Comparison of ENCODE assay signal across 8 cellular contexts in genomic region chr19:58542641-58543372, GRCh38. TPM values are rescaled to one million over a fixed set of nuclear protein-coding genes. Genes with fewer than 3 reads are reported as not detected.
A peak's percentile ranks its signal among the peaks of the same experiment; 100 is the strongest.
DNase-seq lines count a peak whose midpoint lies in the region; ATAC-seq and TF ChIP-seq lines count a peak whose summit lies in the region.
"Not testable (repeated sequence)": the region's sequence is repeated elsewhere in the genome, so short reads cannot be mapped to it uniquely, and the experiment has no call there.

No MANE protein-coding gene starts in this region.

- intact Hi-C loops in CD4-positive, alpha-beta T cell (cut with DNase I, micrococcal nuclease); activated CD4-positive, alpha-beta T cell treated with anti-CD3 and anti-CD28 coated beads, Interleukin-2, amount 10 ng/mL, durations not matched to agents 24 days and 14 days (cut with micrococcal nuclease); body of pancreas (cut with DNase I): not testable (repeated sequence)
- intact Hi-C loops in sigmoid colon (cut with DNase I) = loop anchor here (1.0 kb wide), 1 partner anchor 23 kb away; no protein-coding TSS in a partner anchor

- H3K27ac ChIP-seq in CD4-positive, alpha-beta T cell (ENCODE audit: low read depth, low read length) = not testable (repeated sequence)
- H3K27ac ChIP-seq in body of pancreas (peak overlapping the region in 3 of 4 donors; percentile 93 to 99 (median 99)), gastroesophageal sphincter (peak overlapping the region; percentile 86 to 97 (median 94)), sigmoid colon (peak overlapping the region; percentile 86 to 98 (median 97)), upper lobe of left lung (peak overlapping the region; percentile 89 to 98 (median 94))

- H3K4me3 Mint-ChIP-seq in CD4-positive, alpha-beta T cell = not testable (repeated sequence)
- H3K4me3 Mint-ChIP-seq in activated CD4-positive, alpha-beta T cell treated with anti-CD3 and anti-CD28 coated beads, Interleukin-2, amount 10 ng/mL, durations not matched to agents 24 days and 14 days = peak overlapping the region; percentile 12
- peak overlapping the region in 4 of 8 donors; percentile 16 to 99 (median 68) for H3K4me3 Mint-ChIP-seq in naive B cell

- not testable (repeated sequence) for H3K27me3 ChIP-seq in CD4-positive, alpha-beta T cell (ENCODE audit: control insufficient read depth, insufficient read depth, low read length); body of pancreas; upper lobe of left lung
- H3K27me3 ChIP-seq in gastroesophageal sphincter (peaks cover 28% of the 10 kb centered on the region), sigmoid colon (peaks cover 8 to 20% (median 10%) of the 10 kb centered on the region in 3 donors)

- TF ChIP-seq EP300 in gastroesophageal sphincter (IDR thresholded peaks at IDR 0.05); sigmoid colon (IDR thresholded peaks at IDR 0.05); upper lobe of left lung (IDR thresholded peaks at IDR 0.05): not testable (repeated sequence)

- CTCF ChIA-PET in CD4-positive, alpha-beta T cell (lab: Charles Lee) = interaction anchor here (1.3 to 3.3 kb wide), 2 partner anchors 23 to 38 kb away, joined by 9 to 34 read pairs; partner anchors contain the start of gene ZBTB45

- POLR2A ChIA-PET in CD4-positive, alpha-beta T cell (lab: Charles Lee) = interaction anchor here (0.6 to 3.2 kb wide), 7 partner anchors 11 to 1302 kb away, joined by 3 to 64 read pairs (median 14); partner anchors contain the start of genes CHMP2A, ZBTB45 and ZNF584

- ATAC-seq in CD4-positive, alpha-beta T cell (ENCODE audit: poor library complexity); body of pancreas; gastroesophageal sphincter; naive B cell (ENCODE audit: low read depth in 2 of 2); upper lobe of left lung (ENCODE audit: low FRiP score in 2 of 2): not testable (repeated sequence)

- peaks cover 44% of the 10 kb centered on the region for H3K4me1 Mint-ChIP-seq in CD4-positive, alpha-beta T cell (ENCODE audit: low read depth)
- peaks cover 30% of the 10 kb centered on the region for H3K4me1 Mint-ChIP-seq in activated CD4-positive, alpha-beta T cell treated with anti-CD3 and anti-CD28 coated beads, Interleukin-2, amount 10 ng/mL, durations not matched to agents 24 days and 14 days
- H3K4me1 Mint-ChIP-seq in naive B cell = peaks cover 35 to 52% (median 43%) of the 10 kb centered on the region in 3 donors

- DNase-seq in CD4-positive, alpha-beta T cell; LNCaP clone FGC (ENCODE audit: low read depth); activated CD4-positive, alpha-beta T cell treated with anti-CD3 and anti-CD28 coated beads, Interleukin-2, amount 10 ng/mL, durations not matched to agents 24 days and 14 days; body of pancreas; naive B cell; upper lobe of left lung: not testable (repeated sequence)
- peak; percentile 62 for DNase-seq in sigmoid colon

- peak overlapping the region; percentile 94; the same call in 1 of the 2 replicates for H3K4me3 ChIP-seq in LNCaP clone FGC (ENCODE audit: low read depth, low read length)
- H3K4me3 ChIP-seq in body of pancreas = not testable (repeated sequence)
- peak overlapping the region in 1 of 2 donors; percentile 86 for H3K4me3 ChIP-seq in gastroesophageal sphincter
- peak overlapping the region; percentile 41 to 98 (median 97) for H3K4me3 ChIP-seq in sigmoid colon
- H3K4me3 ChIP-seq in upper lobe of left lung = peak overlapping the region in 3 of 4 donors; percentile 91 to 98 (median 97)

- peaks cover 34% of the 10 kb centered on the region for H3K4me1 ChIP-seq in body of pancreas
- peaks cover 5 to 47% (median 27%) of the 10 kb centered on the region in 3 donors for H3K4me1 ChIP-seq in gastroesophageal sphincter
- peaks cover 0 to 42% (median 32%) of the 10 kb centered on the region in 4 donors for H3K4me1 ChIP-seq in sigmoid colon
- peaks cover 31 to 45% (median 38%) of the 10 kb centered on the region in 4 donors for H3K4me1 ChIP-seq in upper lobe of left lung

- TF ChIP-seq CTCF in CD4-positive, alpha-beta T cell (IDR thresholded peaks at IDR 0.05); LNCaP clone FGC (IDR thresholded peaks at IDR 0.05; ENCODE audit: control insufficient read depth, extremely low read depth, insufficient read depth); body of pancreas (IDR thresholded peaks at IDR 0.05); gastroesophageal sphincter (IDR thresholded peaks at IDR 0.05); sigmoid colon (IDR thresholded peaks at IDR 0.05); upper lobe of left lung (IDR thresholded peaks at IDR 0.05): not testable (repeated sequence)

- not testable (repeated sequence) for TF ChIP-seq POLR2A in body of pancreas (IDR thresholded peaks at IDR 0.05); gastroesophageal sphincter (IDR thresholded peaks at IDR 0.05); sigmoid colon (IDR thresholded peaks at IDR 0.05); upper lobe of left lung (IDR thresholded peaks at IDR 0.05)

- H3K9me3 Mint-ChIP-seq in CD4-positive, alpha-beta T cell; activated CD4-positive, alpha-beta T cell treated with anti-CD3 and anti-CD28 coated beads, Interleukin-2, amount 10 ng/mL, durations not matched to agents 24 days and 14 days; naive B cell: not testable (repeated sequence)

- WGBS in body of pancreas, 2 donors = 72 to 76% methylated on average over 18 of the region's 18 CpGs
- 75 to 84% methylated on average over 3 to 5 of the region's 18 CpGs for WGBS in gastroesophageal sphincter (ENCODE audit: low coverage in 1 of 2), 2 donors
- 77 to 84% methylated on average over 18 of the region's 18 CpGs for WGBS in sigmoid colon, 2 donors
- WGBS in upper lobe of left lung, 2 donors = 85% methylated on average over 18 of the region's 18 CpGs

- not testable (repeated sequence) for H3K9me3 ChIP-seq in CD4-positive, alpha-beta T cell (ENCODE audit: control insufficient read depth, low read length); body of pancreas; gastroesophageal sphincter; sigmoid colon; upper lobe of left lung

- H3K36me3 Mint-ChIP-seq in CD4-positive, alpha-beta T cell (ENCODE audit: low read depth) = peaks cover 38% of the 10 kb centered on the region
- peaks cover 30% of the 10 kb centered on the region for H3K36me3 Mint-ChIP-seq in activated CD4-positive, alpha-beta T cell treated with anti-CD3 and anti-CD28 coated beads, Interleukin-2, amount 10 ng/mL, durations not matched to agents 24 days and 14 days (ENCODE audit: low read depth)
- H3K36me3 Mint-ChIP-seq in naive B cell = not testable (repeated sequence)

- H3K36me3 ChIP-seq in body of pancreas (replicated peaks in 1 of 2; ENCODE audit: insufficient read depth in 1 of 2, low read depth in 2 of 2); upper lobe of left lung: not testable (repeated sequence)
- H3K36me3 ChIP-seq in gastroesophageal sphincter (peaks cover 0 to 24% of the 10 kb centered on the region in 2 donors), sigmoid colon (peaks cover 0 to 15% (median 10%) of the 10 kb centered on the region in 4 donors)

- not testable (repeated sequence) for H3K27me3 Mint-ChIP-seq in CD4-positive, alpha-beta T cell
- peaks cover 25% of the 10 kb centered on the region for H3K27me3 Mint-ChIP-seq in activated CD4-positive, alpha-beta T cell treated with anti-CD3 and anti-CD28 coated beads, Interleukin-2, amount 10 ng/mL, durations not matched to agents 24 days and 14 days
- H3K27me3 Mint-ChIP-seq in naive B cell = peaks cover 5 to 22% (median 21%) of the 10 kb centered on the region in 3 donors

- H3K27ac Mint-ChIP-seq in CD4-positive, alpha-beta T cell = peak overlapping the region; percentile 95
- H3K27ac Mint-ChIP-seq in activated CD4-positive, alpha-beta T cell treated with anti-CD3 and anti-CD28 coated beads, Interleukin-2, amount 10 ng/mL, durations not matched to agents 24 days and 14 days = peak overlapping the region; percentile 39
- H3K27ac Mint-ChIP-seq in naive B cell = peak overlapping the region in 5 of 6 donors; percentile 16 to 99 (median 44)

RNA-seq across cellular contexts. Expression of gene TRIM28, which starts 1.1 kb away (rescaled TPM):
- total RNA-seq in CD4-positive, alpha-beta T cell = 100 to 1,000 TPM; 549 to 553 TPM
- 689 and 698 TPM in 2 replicates for total RNA-seq in activated CD4-positive, alpha-beta T cell treated with anti-CD3 and anti-CD28 coated beads, Interleukin-2, amount 10 ng/mL, durations not matched to agents 24 days and 14 days
- 100 to 1,000 TPM; 244 to 273 TPM for total RNA-seq in body of pancreas
- total RNA-seq in gastroesophageal sphincter = 100 to 1,000 TPM; 171 to 274 (median 196) TPM
- 100 to 1,000 TPM in 1 of 6 donors, 10 to 100 TPM in 5; 25.7 to 100 (median 50.8) TPM for polyA plus RNA-seq in naive B cell (ENCODE audit: low read depth in 6 of 6)
- total RNA-seq in sigmoid colon = 100 to 1,000 TPM; 157 to 236 (median 207) TPM
- polyA plus RNA-seq in sigmoid colon = 100 to 1,000 TPM in 2 of 3 donors, 10 to 100 TPM in 1; 84.8 to 223 (median 150) TPM
- 100 to 1,000 TPM; 197 to 283 (median 213) TPM for total RNA-seq in upper lobe of left lung

RNA-seq across cellular contexts. Expression of gene CHMP2A, which starts 12.1 kb away (rescaled TPM):
- 10 to 100 TPM; 60.5 to 62.4 TPM for total RNA-seq in CD4-positive, alpha-beta T cell
- 108 and 114 TPM in 2 replicates for total RNA-seq in activated CD4-positive, alpha-beta T cell treated with anti-CD3 and anti-CD28 coated beads, Interleukin-2, amount 10 ng/mL, durations not matched to agents 24 days and 14 days
- total RNA-seq in body of pancreas = 10 to 100 TPM; 22.7 to 66.4 TPM
- 100 to 1,000 TPM in 3 of 4 donors, 10 to 100 TPM in 1; 100.0 to 155 (median 126) TPM for total RNA-seq in gastroesophageal sphincter
- 100 to 1,000 TPM; 109 to 169 (median 122) TPM for polyA plus RNA-seq in naive B cell (ENCODE audit: low read depth in 6 of 6)
- total RNA-seq in sigmoid colon = 100 to 1,000 TPM; 101 to 144 (median 136) TPM
- 100 to 1,000 TPM; 196 to 372 (median 300) TPM for polyA plus RNA-seq in sigmoid colon
- total RNA-seq in upper lobe of left lung = 100 to 1,000 TPM in 5 of 6 donors, 10 to 100 TPM in 1; 75.4 to 162 (median 123) TPM

RNA-seq across cellular contexts. Expression of gene UBE2M, which starts 15.6 kb away (rescaled TPM):
- 10 to 100 TPM; 29.0 to 31.0 TPM for total RNA-seq in CD4-positive, alpha-beta T cell
- 161 and 175 TPM in 2 replicates for total RNA-seq in activated CD4-positive, alpha-beta T cell treated with anti-CD3 and anti-CD28 coated beads, Interleukin-2, amount 10 ng/mL, durations not matched to agents 24 days and 14 days
- total RNA-seq in body of pancreas = 10 to 100 TPM; 10.5 to 11.7 TPM
- total RNA-seq in gastroesophageal sphincter = 10 to 100 TPM; 28.1 to 43.6 (median 37.8) TPM
- polyA plus RNA-seq in naive B cell (ENCODE audit: low read depth in 6 of 6) = 10 to 100 TPM; 10.8 to 24.2 (median 16.8) TPM
- total RNA-seq in sigmoid colon = 10 to 100 TPM; 22.4 to 37.5 (median 30.3) TPM
- polyA plus RNA-seq in sigmoid colon = 10 to 100 TPM; 48.0 to 58.5 (median 57.8) TPM
- total RNA-seq in upper lobe of left lung = 10 to 100 TPM; 33.0 to 53.9 (median 41.6) TPM

RNA-seq across cellular contexts. Expression of gene ZBTB45, which starts 23.2 kb away (rescaled TPM):
- total RNA-seq in CD4-positive, alpha-beta T cell = 1 to 10 TPM; 5.7 to 6.3 TPM
- total RNA-seq in activated CD4-positive, alpha-beta T cell treated with anti-CD3 and anti-CD28 coated beads, Interleukin-2, amount 10 ng/mL, durations not matched to agents 24 days and 14 days = 16.8 and 17.5 TPM in 2 replicates
- 10 to 100 TPM in 1 of 2 donors, 1 to 10 TPM in 1; 9.9 to 12.9 TPM for total RNA-seq in body of pancreas
- total RNA-seq in gastroesophageal sphincter = 10 to 100 TPM in 3 of 4 donors, 1 to 10 TPM in 1; 9.8 to 14.0 (median 13.4) TPM
- 1 to 10 TPM; 3.3 to 6.8 (median 4.8) TPM for polyA plus RNA-seq in naive B cell (ENCODE audit: low read depth in 6 of 6)
- 10 to 100 TPM in 1 of 4 donors, 1 to 10 TPM in 3; 7.6 to 13.8 (median 8.4) TPM for total RNA-seq in sigmoid colon
- 10 to 100 TPM in 1 of 3 donors, 1 to 10 TPM in 2; 4.9 to 10.2 (median 6.0) TPM for polyA plus RNA-seq in sigmoid colon
- 10 to 100 TPM; 11.9 to 19.7 (median 15.0) TPM for total RNA-seq in upper lobe of left lung

RNA-seq across cellular contexts. Expression of gene MZF1, which starts 30.3 kb away (rescaled TPM):
- total RNA-seq in CD4-positive, alpha-beta T cell = 10 to 100 TPM; 21.0 to 21.1 TPM
- 21.6 and 23.7 TPM in 2 replicates for total RNA-seq in activated CD4-positive, alpha-beta T cell treated with anti-CD3 and anti-CD28 coated beads, Interleukin-2, amount 10 ng/mL, durations not matched to agents 24 days and 14 days
- total RNA-seq in body of pancreas (10 to 100 TPM; 31.4 to 59.3 TPM), gastroesophageal sphincter (10 to 100 TPM; 13.4 to 43.7 (median 22.4) TPM), sigmoid colon (10 to 100 TPM; 13.6 to 31.5 (median 20.1) TPM), upper lobe of left lung (100 to 1,000 TPM in 1 of 6 donors, 10 to 100 TPM in 5; 34.8 to 162 (median 45.5) TPM)
- polyA plus RNA-seq in naive B cell (ENCODE audit: low read depth in 6 of 6) (10 to 100 TPM in 2 of 6 donors, 1 to 10 TPM in 4; 6.6 to 14.8 (median 9.3) TPM), sigmoid colon (10 to 100 TPM in 1 of 3 donors, 1 to 10 TPM in 2; 5.8 to 28.7 (median 9.0) TPM)

Comparison
In these comparisons a context has a peak if more than half of its experiments do, and no peak if none do; other contexts are left out.
1. H3K27ac Mint-ChIP-seq: peak in every context shown above with its lines; median percentile 95 in CD4-positive, alpha-beta T cell; 44 in naive B cell; 39 in activated CD4-positive, alpha-beta T cell treated with anti-CD3 and anti-CD28 coated beads, Interleukin-2, amount 10 ng/mL, durations not matched to agents 24 days and 14 days.